ENCODE assay signal across 11 cellular contexts in the genomic region with DNA sequence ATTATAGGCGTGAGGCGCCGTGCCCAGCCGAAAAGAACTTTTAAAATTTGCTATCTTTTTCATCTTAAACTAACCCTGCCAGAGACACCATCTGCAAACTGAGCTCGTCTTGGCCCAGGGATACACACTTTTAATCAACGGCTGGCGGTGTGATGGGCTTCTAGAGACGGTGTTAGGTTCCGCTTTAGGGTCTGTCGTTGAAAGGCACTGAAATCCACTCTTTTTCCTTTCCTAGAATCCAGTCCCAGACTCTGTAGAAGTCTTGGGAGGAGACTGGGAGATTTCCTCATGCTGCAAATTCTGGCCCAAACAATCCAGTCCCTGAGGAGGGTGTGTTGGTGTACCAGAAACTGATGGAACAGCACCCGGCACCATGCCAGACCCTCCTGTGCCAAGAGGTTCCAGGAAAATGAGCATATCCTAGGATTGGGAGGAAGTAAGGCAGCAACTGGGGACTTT. TPM values are rescaled to one million over a fixed set of nuclear protein-coding genes. Genes with fewer than 3 reads are reported as not detected.
DNase-seq lines count a peak whose midpoint lies in the region; ATAC-seq and TF ChIP-seq lines count a peak whose summit lies in the region.
"Had no signal": no experiment of that assay in that cellular context is flagged by ENCODE, and none has a peak within 500 bp of the region (broad histone marks: within the 10 kb centered on the region; RNA-seq: fewer than 3 reads in every experiment).

No MANE protein-coding gene starts in this region.

- H3K4me3 ChIP-seq in body of pancreas (no peak overlapping the region), right atrium auricular region (no peak overlapping the region)

- no peaks in the 10 kb centered on the region for H3K27me3 ChIP-seq in body of pancreas
- H3K27me3 ChIP-seq in right atrium auricular region = no peaks in the 10 kb centered on the region

- H3K36me3 ChIP-seq in body of pancreas (replicated peaks in 1 of 2; ENCODE audit: insufficient read depth in 1 of 2, low read depth in 2 of 2) = no peaks in the 10 kb centered on the region
- H3K36me3 ChIP-seq in right atrium auricular region = no peaks in the 10 kb centered on the region

- ATAC-seq in body of pancreas (peak; percentile 75), sciatic nerve (peak; percentile 97), GM18520 (IDR thresholded peaks at IDR 0.05; ENCODE audit: unreplicated experiment) (no peak), GM18867 (IDR thresholded peaks at IDR 0.05; ENCODE audit: unreplicated experiment) (no peak)
- ATAC-seq: WTC11 had no signal

- H3K9me3 ChIP-seq in body of pancreas (no peaks in the 10 kb centered on the region), right atrium auricular region (no peaks in the 10 kb centered on the region)

- DNase-seq in AG20443 (ENCODE audit: low spot score) (peak; percentile 72), body of pancreas (peak; percentile 62 to 72 (median 70)), right atrium auricular region (ENCODE audit: low spot score) (peak; percentile 97), sciatic nerve (ENCODE audit: low spot score) (peak; percentile 93), HK-2 (ENCODE audit: unreplicated experiment) (no peak), NCI-H1694 (lab: John Stamatoyannopoulos, UW) (no peak)
- DNase-seq: IMR-90, SIG-M5 had no signal

- H3K4me1 ChIP-seq in body of pancreas (no peaks in the 10 kb centered on the region), right atrium auricular region (peaks cover 0 to 24% of the 10 kb centered on the region in 2 donors)

- H3K27ac ChIP-seq in body of pancreas (peak overlapping the region in 1 of 4 donors; percentile 42), right atrium auricular region (peak overlapping the region; percentile 65 to 82)

- 75 to 79% methylated on average over 10 to 11 of the region's 11 CpGs for WGBS in body of pancreas, 2 donors

- intact Hi-C loops in body of pancreas (cut with DNase I) (no loop called here), sciatic nerve (cut with DNase I) (loop anchor here (5.0 kb wide), 1 partner anchor 1683 kb away; no protein-coding TSS in a partner anchor)

- TF ChIP-seq POLR2A in body of pancreas (IDR thresholded peaks at IDR 0.05) = no peak

- TF ChIP-seq CTCF in body of pancreas (IDR thresholded peaks at IDR 0.05) = no peak
- TF ChIP-seq CTCF in right atrium auricular region (IDR thresholded peaks at IDR 0.05) = no peak

RNA-seq across cellular contexts. Expression of a gene that starts 52.0 kb away (rescaled TPM):
- total RNA-seq in body of pancreas (10 to 100 TPM; 36.1 to 82.1 TPM), right atrium auricular region (10 to 100 TPM; 42.6 to 44.4 TPM), sciatic nerve (39.5 TPM)

Comparison
In these comparisons a context has a peak if more than half of its experiments do, and no peak if none do; other contexts are left out.
1. DNase-seq: peak in AG20443 (single experiment), body of pancreas (4 of 4), right atrium auricular region (single experiment) and sciatic nerve (single experiment); none in HK-2 (single experiment) and NCI-H1694 (single experiment).
2. ATAC-seq: peak in body of pancreas (single experiment) and sciatic nerve (single experiment); none in GM18520 (single experiment) and GM18867 (single experiment).